In genomic region chr3:187021748-187022402, GRCh38 we compare ENCODE assay signal across 9 cellular contexts.
DNase-seq lines count a peak whose midpoint lies in the region; ATAC-seq, FAIRE-seq and TF ChIP-seq lines count a peak whose summit lies in the region.
"Had no signal": no experiment of that assay in that cellular context is flagged by ENCODE, and none has a peak within 500 bp of the region (broad histone marks: within the 10 kb centered on the region; RNA-seq: fewer than 3 reads in every experiment).

No MANE protein-coding gene starts in this region.

- CTCF ChIA-PET in Calu3 (lab: Charles Lee): interaction anchor here (0.7 kb wide), 1 partner anchor 83 kb away, joined by 3 read pairs; no protein-coding TSS in a partner anchor

- no peak overlapping the region for H2AFZ ChIP-seq in OCI-LY3 (ENCODE audit: low read depth, low read length)

- peak; percentile 34 for DNase-seq in activated CD8-positive, alpha-beta memory T cell treated with anti-CD3 and anti-CD28 coated beads, Interleukin-2, amount 50 U/mL, for 48 hours
- no peak for DNase-seq in activated CD8-positive, alpha-beta memory T cell treated with anti-CD3 and anti-CD28 coated beads, Interleukin-2, amount 50 U/mL, for 4 hours
- DNase-seq in nephron progenitor cell: no peak
- no peak for DNase-seq in Calu3
- no peak for DNase-seq in RCC 7860 (ENCODE audit: low spot score)

- peaks cover 30% of the 10 kb centered on the region for H3K36me3 ChIP-seq in OCI-LY3 (replicated peaks; ENCODE audit: low read depth, low read length)
- H3K36me3 ChIP-seq in gastroesophageal sphincter: no peaks in the 10 kb centered on the region

- TF ChIP-seq EP300 in gastroesophageal sphincter (IDR thresholded peaks at IDR 0.05): no peak

- no peak overlapping the region for H3K4me3 Mint-ChIP-seq in nephron progenitor cell
- no peak overlapping the region for H3K4me3 Mint-ChIP-seq in Calu3 (ENCODE audit: low read depth, unreplicated experiment)
- H3K4me3 Mint-ChIP-seq: neural crest cell had no signal

- 89 to 93% methylated on average over 5 to 6 of the region's 6 CpGs for WGBS in gastroesophageal sphincter (ENCODE audit: low coverage in 1 of 2), 2 donors

- peaks cover 86% of the 10 kb centered on the region for H3K79me2 ChIP-seq in OCI-LY3 (ENCODE audit: low read length)

- H4K20me1 ChIP-seq in OCI-LY3 (ENCODE audit: insufficient read depth, low read length): no peaks in the 10 kb centered on the region; the same call in 1 of the 2 replicates

- no peak for FAIRE-seq in RCC 7860 (lab: Jason Lieb, UNC)

- H3K9me3 Mint-ChIP-seq in nephron progenitor cell (peaks cover 3% of the 10 kb centered on the region), Calu3 (ENCODE audit: low read depth, unreplicated experiment) (no peaks in the 10 kb centered on the region)
- H3K9me3 Mint-ChIP-seq: neural crest cell had no signal

- no peak for TF ChIP-seq CTCF in OCI-LY3 (IDR thresholded peaks at IDR 0.05; ENCODE audit: low read depth, low read length)
- no peak for TF ChIP-seq CTCF in nephron progenitor cell (IDR thresholded peaks at IDR 0.05)
- TF ChIP-seq CTCF in Calu3 (IDR thresholded peaks at IDR 0.05; ENCODE audit: unreplicated experiment): no peak
- no peak for TF ChIP-seq CTCF in gastroesophageal sphincter (IDR thresholded peaks at IDR 0.05)

- peaks cover 8% of the 10 kb centered on the region; the same call in 1 of the 2 replicates for H3K9me3 ChIP-seq in OCI-LY3 (ENCODE audit: insufficient read depth, low read length)
- H3K9me3 ChIP-seq in gastroesophageal sphincter: no peaks in the 10 kb centered on the region

- BruUV-seq in Calu3 (replicated peaks; lab: Mats Ljungman, UMichigan): no TSS peak

- no peak for TF ChIP-seq POLR2A in gastroesophageal sphincter (IDR thresholded peaks at IDR 0.05)

- peak overlapping the region; percentile 74 for H3K9ac ChIP-seq in OCI-LY3 (ENCODE audit: low read length)

- intact Hi-C loops in Calu3 (cut with micrococcal nuclease; ENCODE audit: unreplicated experiment): no loop called here

- peak overlapping the region; percentile 73 for H3K27ac ChIP-seq in OCI-LY3 (ENCODE audit: low read length)
- no peak overlapping the region for H3K27ac ChIP-seq in gastroesophageal sphincter

- H3K4me2 ChIP-seq in OCI-LY3 (ENCODE audit: low read length): peak overlapping the region; percentile 70

- H3K27ac Mint-ChIP-seq in nephron progenitor cell (peak overlapping the region; percentile 69), Calu3 (ENCODE audit: unreplicated experiment) (no peak overlapping the region)

- H3K27me3 Mint-ChIP-seq in nephron progenitor cell (ENCODE audit: low read depth, poor library complexity) (peaks cover 4% of the 10 kb centered on the region), Calu3 (ENCODE audit: unreplicated experiment) (no peaks in the 10 kb centered on the region)

- H3K36me3 Mint-ChIP-seq in nephron progenitor cell (ENCODE audit: low read depth): peaks cover 58% of the 10 kb centered on the region
- H3K36me3 Mint-ChIP-seq in Calu3 (ENCODE audit: insufficient read depth, unreplicated experiment): no peaks in the 10 kb centered on the region

- H3K27me3 ChIP-seq in OCI-LY3 (ENCODE audit: low read depth, low read length): no peaks in the 10 kb centered on the region
- no peaks in the 10 kb centered on the region for H3K27me3 ChIP-seq in gastroesophageal sphincter

- ATAC-seq in GM21723 (IDR thresholded peaks at IDR 0.05; ENCODE audit: unreplicated experiment) (peak; percentile 61), gastroesophageal sphincter (no peak)

- H3K4me1 Mint-ChIP-seq in nephron progenitor cell (peaks cover 54% of the 10 kb centered on the region), Calu3 (ENCODE audit: low read depth, unreplicated experiment) (no peaks in the 10 kb centered on the region)

- peaks cover 80% of the 10 kb centered on the region for H3K4me1 ChIP-seq in OCI-LY3 (ENCODE audit: low read length)
- no peaks in the 10 kb centered on the region for H3K4me1 ChIP-seq in gastroesophageal sphincter

- peak overlapping the region; percentile 75 for H3K4me3 ChIP-seq in OCI-LY3 (ENCODE audit: low read length)
- H3K4me3 ChIP-seq in gastroesophageal sphincter: no peak overlapping the region
